ENCODE assay signal across 8 cellular contexts in the genomic region with DNA sequence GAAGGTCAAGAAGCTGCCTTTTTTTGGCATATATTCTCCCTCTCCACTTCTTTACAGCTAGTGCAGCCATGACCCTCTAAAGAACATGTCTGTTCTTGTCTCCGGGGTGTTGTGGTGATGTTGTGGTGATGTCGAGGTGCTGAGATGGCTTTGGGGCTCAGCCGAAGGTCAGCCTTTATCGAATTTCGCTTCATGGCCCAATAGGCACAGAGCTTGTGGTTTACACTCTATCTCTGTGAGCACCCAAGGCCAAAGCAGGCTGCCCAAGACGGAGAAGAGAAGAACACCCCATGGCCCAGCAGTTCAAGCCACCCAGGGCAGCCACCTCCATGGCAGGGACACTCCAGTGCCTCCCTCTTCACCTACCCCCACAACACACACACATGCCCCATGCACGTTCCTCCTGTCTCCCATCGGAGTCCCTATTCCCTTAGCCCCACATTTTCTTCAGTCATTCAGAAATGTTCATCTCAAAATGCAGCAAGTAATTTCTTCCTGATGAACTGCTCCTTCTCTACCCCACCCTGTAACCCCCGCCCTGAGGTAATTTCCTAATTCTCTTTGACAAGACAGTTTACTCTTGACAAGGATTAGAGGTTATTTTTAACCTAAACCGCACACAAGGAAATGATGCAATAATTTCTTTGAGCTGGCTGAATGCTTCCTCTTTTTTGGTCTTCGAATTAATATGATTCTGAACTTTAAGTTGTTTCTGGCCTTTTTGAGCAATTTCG.
DNase-seq lines count a peak whose midpoint lies in the region; ATAC-seq and TF ChIP-seq lines count a peak whose summit lies in the region.

No MANE protein-coding gene starts in this region.

- TF ChIP-seq CTCF in AG10803 (conservative IDR thresholded peaks at IDR 0.05; ENCODE audit: low read length) (no peak), OCI-LY1 (IDR thresholded peaks at IDR 0.05; ENCODE audit: low read length) (no peak)

- peaks cover 17% of the 10 kb centered on the region for H3K4me1 ChIP-seq in OCI-LY1 (ENCODE audit: insufficient read depth, low read length, severe bottlenecking)

- H3K9me2 ChIP-seq in OCI-LY1 (ENCODE audit: low read depth, low read length), result no peaks in the 10 kb centered on the region

- H3F3A ChIP-seq in OCI-LY1 (ENCODE audit: insufficient read depth, low read length), result no peaks in the 10 kb centered on the region

- DNase-seq in AG10803 (ENCODE audit: low read depth), result peak; percentile 75
- DNase-seq in fibroblast of the conjunctiva (ENCODE audit: low read depth), result peak; percentile 27
- no peak for DNase-seq in NCI-H128 (lab: John Stamatoyannopoulos, UW; ENCODE audit: unreplicated experiment)
- no peak for DNase-seq in NCI-H2029 treated with DMSO at 0.1 percent for 48 hours (lab: John Stamatoyannopoulos, UW)
- DNase-seq in DMS 273 (lab: John Stamatoyannopoulos, UW; ENCODE audit: unreplicated experiment), result no peak

- H3K4me3 ChIP-seq in AG10803 (ENCODE audit: low read length), result no peak overlapping the region
- peak overlapping the region; percentile 40 for H3K4me3 ChIP-seq in OCI-LY1 (ENCODE audit: low read depth, low read length, poor library complexity, severe bottlenecking)

- no peaks in the 10 kb centered on the region for H3K36me3 ChIP-seq in OCI-LY1 (ENCODE audit: insufficient read depth, low read length)

- H3K9ac ChIP-seq in OCI-LY1 (ENCODE audit: low read length), result no peak overlapping the region

- peak overlapping the region; percentile 65 for H3K4me2 ChIP-seq in OCI-LY1 (ENCODE audit: low read length)

- no peaks in the 10 kb centered on the region for H3K79me2 ChIP-seq in OCI-LY1 (ENCODE audit: insufficient read depth, low read length)

- H3K27me3 ChIP-seq in OCI-LY1 (ENCODE audit: insufficient read depth, low read length), result 0 out of 2 replicates have a peak, but pooled peaks cover 3% of the 10 kb centered on the region

- no peak overlapping the region for H2AFZ ChIP-seq in OCI-LY1 (ENCODE audit: low read length)

- peak; percentile 57 for ATAC-seq in GM18858 (IDR thresholded peaks at IDR 0.05; ENCODE audit: unreplicated experiment)
- peak; percentile 71 for ATAC-seq in HG02885 (IDR thresholded peaks at IDR 0.05; ENCODE audit: poor library complexity, unreplicated experiment)

- H3K9me3 ChIP-seq in OCI-LY1 (ENCODE audit: low read length), result no peaks in the 10 kb centered on the region

- no peak overlapping the region for H3K27ac ChIP-seq in OCI-LY1 (ENCODE audit: low read depth, low read length, poor library complexity, severe bottlenecking)

- H4K20me1 ChIP-seq in OCI-LY1 (ENCODE audit: insufficient read depth, low read length), result no peaks in the 10 kb centered on the region

Comparison
In these comparisons a context has a peak if more than half of its experiments do, and no peak if none do; other contexts are left out.
1. DNase-seq: peak in AG10803 (single experiment) and fibroblast of the conjunctiva (single experiment); none in NCI-H128 (single experiment), NCI-H2029 treated with DMSO at 0.1 percent for 48 hours (single experiment) and DMS 273 (single experiment).